In genomic region chr6:13288969-13289391, GRCh38 we compare ENCODE assay signal across 8 cellular contexts.
"Had no signal": no experiment of that assay in that cellular context is flagged by ENCODE, and none has a peak within 500 bp of the region (broad histone marks: within the 10 kb centered on the region; RNA-seq: fewer than 3 reads in every experiment).

No MANE protein-coding gene starts in this region.

- H3K4me3 ChIP-seq: ovary had no signal

- FAIRE-seq: urothelium cell line had no signal

- H3K36me3 ChIP-seq: ovary had no signal

- ATAC-seq: activated T-helper 17 cell treated with anti-CD3 and anti-CD28 coated beads, Interleukin-2, amount 50 U/mL, for 72 hours; stimulated activated effector memory CD8-positive, alpha-beta T cell treated with anti-CD3 and anti-CD28 coated beads, Interleukin-12 subunit alpha, Interleukin-12 subunit beta, amount 100 ng/mL, for 72 hours had no signal

- H3K27ac ChIP-seq: ovary had no signal

- DNase-seq: activated CD4-positive, alpha-beta T cell treated with anti-CD3 and anti-CD28 coated beads, Interleukin-2, amount 10 ng/mL, durations not matched to agents 7 days and 5 days; activated naive CD4-positive, alpha-beta T cell treated with Interleukin-2 at 50 U/mL for 16 hours; anterior cingulate cortex; mesendoderm; ovary had no signal

- H3K27me3 ChIP-seq: ovary had no signal
